Comparison of ENCODE assay signal across 23 cellular contexts in genomic region chr16:89596957-89597644, GRCh38. TPM values are rescaled to one million over a fixed set of nuclear protein-coding genes. Genes with fewer than 3 reads are reported as not detected.
"Had no signal": no experiment of that assay in that cellular context is flagged by ENCODE, and none has a peak within 500 bp of the region (broad histone marks: within the 10 kb centered on the region; RNA-seq: fewer than 3 reads in every experiment).

No MANE protein-coding gene starts in this region.

- H3K27ac ChIP-seq: colonic mucosa, esophagus muscularis mucosa, neural progenitor cell, prostate gland, thoracic aorta, vagina had no signal

- H3K4me1 Mint-ChIP-seq: mesothelial cell of epicardium had no signal

- H3K4me3 ChIP-seq: colonic mucosa, dorsolateral prefrontal cortex, esophagus muscularis mucosa, neural progenitor cell, prostate gland, thoracic aorta, vagina had no signal

- H3K9me3 Mint-ChIP-seq: activated naive CD8-positive, alpha-beta T cell treated with anti-CD3 and anti-CD28 coated beads for 36 hours; effector memory CD8-positive, alpha-beta T cell; mesothelial cell of epicardium; naive thymus-derived CD8-positive, alpha-beta T cell; neural progenitor cell; type B pancreatic cell had no signal

- ATAC-seq: effector memory CD8-positive, alpha-beta T cell; left ventricle myocardium superior; naive thymus-derived CD8-positive, alpha-beta T cell had no signal

- H3K36me3 Mint-ChIP-seq: activated naive CD8-positive, alpha-beta T cell treated with anti-CD3 and anti-CD28 coated beads for 36 hours; mesothelial cell of epicardium; naive thymus-derived CD8-positive, alpha-beta T cell; neural progenitor cell; type B pancreatic cell had no signal

- H3K27ac Mint-ChIP-seq: activated naive CD8-positive, alpha-beta T cell treated with anti-CD3 and anti-CD28 coated beads for 36 hours; effector memory CD8-positive, alpha-beta T cell; mesothelial cell of epicardium; neural progenitor cell; type B pancreatic cell had no signal

- DNase-seq: activated CD8-positive, alpha-beta memory T cell treated with anti-CD3 and anti-CD28 coated beads, Interleukin-2, amount 50 U/mL, for 48 hours; activated naive CD4-positive, alpha-beta T cell treated with Interleukin-2 at 50 U/mL for 16 hours; activated naive CD8-positive, alpha-beta T cell treated with anti-CD3 and anti-CD28 coated beads for 36 hours; activated T-cell treated with anti-CD3 and anti-CD28 coated beads, Interleukin-2, amount 50 U/mL, for 48 hours; amniotic stem cell; colonic mucosa; dorsolateral prefrontal cortex; effector memory CD8-positive, alpha-beta T cell; hippocampal formation; left ventricle myocardium superior; mammary epithelial cell; naive thymus-derived CD8-positive, alpha-beta T cell; stimulated activated CD4-positive, alpha-beta T cell treated with anti-CD3 and anti-CD28 coated beads, Interleukin-2, amount 100 ng/mL, for 48 hours; stimulated activated naive CD4-positive, alpha-beta T cell treated with Interleukin-2 at 50 U/mL for 16 hours; T-helper 9 cell had no signal

- H3K9me3 ChIP-seq: colonic mucosa, esophagus muscularis mucosa, prostate gland, thoracic aorta, vagina had no signal

- H3K4me3 Mint-ChIP-seq: activated naive CD8-positive, alpha-beta T cell treated with anti-CD3 and anti-CD28 coated beads for 36 hours; effector memory CD8-positive, alpha-beta T cell; mesothelial cell of epicardium; naive thymus-derived CD8-positive, alpha-beta T cell; neural progenitor cell; type B pancreatic cell had no signal

- H3K4me1 ChIP-seq: colonic mucosa, prostate gland, vagina had no signal

- H3K36me3 ChIP-seq: colonic mucosa, esophagus muscularis mucosa, neural progenitor cell, prostate gland, thoracic aorta, vagina had no signal

- H3K27me3 Mint-ChIP-seq: activated naive CD8-positive, alpha-beta T cell treated with anti-CD3 and anti-CD28 coated beads for 36 hours; effector memory CD8-positive, alpha-beta T cell; naive thymus-derived CD8-positive, alpha-beta T cell; type B pancreatic cell had no signal

RNA-seq across cellular contexts. Expression of gene DPEP1, which starts 16.3 kb away (rescaled TPM):
- total RNA-seq: left ventricle myocardium superior; mammary epithelial cell; naive thymus-derived CD8-positive, alpha-beta T cell; osteocyte; thoracic aorta; vagina had no signal

RNA-seq across cellular contexts. Expression of gene CPNE7, which starts 21.5 kb away (rescaled TPM):
- total RNA-seq: left ventricle myocardium superior, thoracic aorta had no signal
